In the genomic region with DNA sequence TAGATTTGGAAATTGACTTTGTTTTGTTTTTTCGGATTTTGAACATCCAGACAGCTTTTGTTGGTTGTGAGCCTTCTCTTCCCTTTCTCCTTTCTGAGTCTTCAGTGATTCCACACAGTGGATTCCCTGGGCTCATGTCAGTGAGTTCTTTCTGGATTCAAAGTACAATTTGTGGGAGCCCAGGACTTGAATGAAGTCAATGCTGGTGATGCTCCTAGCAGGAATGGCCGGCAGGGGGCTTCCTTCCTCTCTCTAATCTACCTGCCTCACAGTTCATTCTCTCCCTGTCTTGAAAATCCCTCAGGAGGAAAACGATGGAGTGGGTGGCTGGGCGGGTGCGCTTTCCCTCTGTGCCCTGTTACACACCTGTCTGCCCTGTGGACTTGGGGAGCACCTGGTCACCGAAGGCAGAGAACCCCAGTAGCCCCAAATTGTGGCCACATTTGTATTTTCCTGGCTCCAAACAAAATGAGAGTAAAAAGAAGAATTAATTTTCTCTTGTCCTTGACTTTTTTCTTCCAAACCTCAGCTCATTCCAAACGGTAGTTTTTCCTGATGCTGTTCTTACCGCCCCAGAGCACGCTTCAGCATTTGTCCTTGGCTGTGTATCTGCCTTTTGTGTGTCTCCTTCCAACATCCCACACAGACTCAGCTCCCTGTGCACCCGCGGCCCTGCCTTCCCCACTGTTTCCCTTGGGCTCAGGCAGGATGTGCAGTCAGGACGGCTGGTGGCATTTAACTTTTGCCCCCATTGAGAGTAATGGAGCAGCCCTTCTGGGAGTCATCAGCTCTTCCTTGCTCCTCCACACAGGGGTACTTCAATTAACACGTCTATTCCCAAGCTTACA, we compare ENCODE assay signal across 8 cellular contexts.
DNase-seq lines count a peak whose midpoint lies in the region; ATAC-seq and TF ChIP-seq lines count a peak whose summit lies in the region.

No MANE protein-coding gene starts in this region.

- no peak for ATAC-seq in activated CD4-positive, CD25-positive, alpha-beta regulatory T cell treated with anti-CD3 and anti-CD28 coated beads, Interleukin-2, amount 50 U/mL, for 24 hours
- ATAC-seq in GM19035 (IDR thresholded peaks at IDR 0.05; ENCODE audit: unreplicated experiment) (no peak), HG02642 (IDR thresholded peaks at IDR 0.05; ENCODE audit: poor library complexity, unreplicated experiment) (no peak)

- no peaks in the 10 kb centered on the region for H3K4me1 ChIP-seq in OCI-LY3 (ENCODE audit: low read length)

- DNase-seq in AG04450 (ENCODE audit: low read depth, low spot score) = peak; percentile 7
- peak; percentile 47 for DNase-seq in GM13976 (ENCODE audit: low spot score)
- DNase-seq in germinal center (ENCODE audit: low spot score) = peak; percentile 14
- DNase-seq in OCI-M2 (lab: John Stamatoyannopoulos, UW; ENCODE audit: unreplicated experiment) = no peak

- H4K20me1 ChIP-seq in OCI-LY3 (ENCODE audit: insufficient read depth, low read length) = no peaks in the 10 kb centered on the region

- peaks cover 2% of the 10 kb centered on the region for H3K27me3 ChIP-seq in AG04450 (ENCODE audit: control insufficient read depth, insufficient read depth, low read length)
- peaks cover 10% of the 10 kb centered on the region; the same call in 1 of the 2 replicates for H3K27me3 ChIP-seq in OCI-LY3 (ENCODE audit: low read depth, low read length)

- H3K27ac ChIP-seq in AG04450 (ENCODE audit: low read depth, low read length) (no peak overlapping the region), OCI-LY3 (ENCODE audit: low read length) (no peak overlapping the region)

- TF ChIP-seq CTCF in AG04450 (IDR thresholded peaks at IDR 0.05; ENCODE audit: low read depth, low read length) (peak; percentile 66), GM13976 (IDR thresholded peaks at IDR 0.05; ENCODE audit: borderline replicate concordance, control extremely low read depth, extremely low read depth, insufficient read depth, missing control alignments) (no peak), OCI-LY3 (IDR thresholded peaks at IDR 0.05; ENCODE audit: low read depth, low read length) (peak; percentile 55)

- H3K36me3 ChIP-seq in OCI-LY3 (replicated peaks; ENCODE audit: low read depth, low read length) = no peaks in the 10 kb centered on the region

- POLR2A ChIA-PET in AG04450 (lab: Yijun Ruan, JAX) = no interaction called here

- H3K9me3 ChIP-seq in AG04450 (ENCODE audit: control insufficient read depth, insufficient read depth, low read length) (no peaks in the 10 kb centered on the region), OCI-LY3 (ENCODE audit: insufficient read depth, low read length) (no peaks in the 10 kb centered on the region)

- no peak overlapping the region for H3K4me2 ChIP-seq in OCI-LY3 (ENCODE audit: low read length)

- H3K4me3 ChIP-seq in AG04450 (ENCODE audit: low read depth, low read length) (no peak overlapping the region), OCI-LY3 (ENCODE audit: low read length) (no peak overlapping the region)

- no peaks in the 10 kb centered on the region for H3K79me2 ChIP-seq in OCI-LY3 (ENCODE audit: low read length)

- no peak overlapping the region for H3K9ac ChIP-seq in OCI-LY3 (ENCODE audit: low read length)

- no peak overlapping the region for H2AFZ ChIP-seq in OCI-LY3 (ENCODE audit: low read depth, low read length)

- CTCF ChIA-PET in AG04450 (lab: Charles Lee) = interaction anchor here (0.7 to 4.4 kb wide), 5 partner anchors 9 to 262 kb away, joined by 3 to 22 read pairs (median 4); no protein-coding TSS in a partner anchor

- in situ Hi-C loops in GM13976 (cut with MboI; ENCODE audit: low sequenced_read_pairs, unreplicated experiment) = no loop called here
